In genomic region chr3:32939531-32940284, GRCh38 we compare ENCODE assay signal across 1 cellular context.
A peak's percentile ranks its signal among the peaks of the same experiment; 100 is the strongest.
TF ChIP-seq lines count a peak whose summit lies in the region.

No MANE protein-coding gene starts in this region.

TF ChIP-seq in HepG2, 621 proteins besides CTCF, POLR2A, EP300 and RAD21:
- peak; percentile 24 for TF ChIP-seq STAG1 (CRISPR knock-in tag; IDR thresholded peaks at IDR 0.05)
